Comparison of ENCODE assay signal across 1 cellular context in genomic region chr19:45003485-45003884, GRCh38.
TF ChIP-seq lines count a peak whose summit lies in the region.

No MANE protein-coding gene starts in this region.

TF ChIP-seq in HEK293, 187 proteins besides CTCF, POLR2A, EP300 and RAD21:
- TF ChIP-seq ZFP69B (tag by site-specific recombination; IDR thresholded peaks at IDR 0.05) (no peak), ZNF221 (tag by site-specific recombination; IDR thresholded peaks at IDR 0.05; ENCODE audit: borderline replicate concordance) (no peak), KLF8 (tag by site-specific recombination; IDR thresholded peaks at IDR 0.05) (0 out of 2 replicates have a peak, but pooled peaks have one; percentile 15)
TF ChIP-seq in HEK293: peak in this region for 1.
